1 cellular context compared by ENCODE assay signal in the genomic region with DNA sequence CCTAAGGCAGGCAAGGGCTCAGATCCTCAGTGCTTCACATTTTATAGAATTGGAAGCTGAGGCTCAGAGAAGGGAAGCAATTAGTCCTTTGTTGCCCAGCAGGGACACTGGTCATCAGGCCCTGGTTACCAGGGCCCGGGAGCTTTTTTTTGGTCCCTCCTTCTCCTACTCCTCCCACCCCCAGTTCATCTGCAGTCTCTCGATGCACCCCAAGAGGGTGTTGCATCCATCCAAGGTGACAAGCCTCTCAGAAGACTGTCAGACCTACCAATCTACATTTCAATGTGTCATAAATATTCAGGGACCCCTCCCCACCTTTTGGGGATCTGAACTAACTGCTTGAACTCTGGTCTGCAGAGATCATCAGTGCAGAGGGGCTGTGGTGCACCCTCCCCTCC.
TF ChIP-seq lines count a peak whose summit lies in the region.

No MANE protein-coding gene starts in this region.

TF ChIP-seq in GM23338, 12 proteins besides CTCF, POLR2A, EP300 and RAD21 (continued from another document):
- TF ChIP-seq, protein P1, sequence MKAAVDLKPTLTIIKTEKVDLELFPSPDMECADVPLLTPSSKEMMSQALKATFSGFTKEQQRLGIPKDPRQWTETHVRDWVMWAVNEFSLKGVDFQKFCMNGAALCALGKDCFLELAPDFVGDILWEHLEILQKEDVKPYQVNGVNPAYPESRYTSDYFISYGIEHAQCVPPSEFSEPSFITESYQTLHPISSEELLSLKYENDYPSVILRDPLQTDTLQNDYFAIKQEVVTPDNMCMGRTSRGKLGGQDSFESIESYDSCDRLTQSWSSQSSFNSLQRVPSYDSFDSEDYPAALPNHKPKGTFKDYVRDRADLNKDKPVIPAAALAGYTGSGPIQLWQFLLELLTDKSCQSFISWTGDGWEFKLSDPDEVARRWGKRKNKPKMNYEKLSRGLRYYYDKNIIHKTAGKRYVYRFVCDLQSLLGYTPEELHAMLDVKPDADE (IDR thresholded peaks at IDR 0.05) = no peak
- TF ChIP-seq EZH2 (IDR thresholded peaks at IDR 0.05; ENCODE audit: low read depth, unreplicated experiment) (no peak), ZNF114 (CRISPR knock-in tag; IDR thresholded peaks at IDR 0.05) (no peak), STAT1 (IDR thresholded peaks at IDR 0.05; ENCODE audit: unreplicated experiment) (no peak), EZH2phosphoT487 (IDR thresholded peaks at IDR 0.05; ENCODE audit: unreplicated experiment) (no peak), JUNB (IDR thresholded peaks at IDR 0.05; ENCODE audit: unreplicated experiment) (no peak)
- TF ChIP-seq, protein P2, sequence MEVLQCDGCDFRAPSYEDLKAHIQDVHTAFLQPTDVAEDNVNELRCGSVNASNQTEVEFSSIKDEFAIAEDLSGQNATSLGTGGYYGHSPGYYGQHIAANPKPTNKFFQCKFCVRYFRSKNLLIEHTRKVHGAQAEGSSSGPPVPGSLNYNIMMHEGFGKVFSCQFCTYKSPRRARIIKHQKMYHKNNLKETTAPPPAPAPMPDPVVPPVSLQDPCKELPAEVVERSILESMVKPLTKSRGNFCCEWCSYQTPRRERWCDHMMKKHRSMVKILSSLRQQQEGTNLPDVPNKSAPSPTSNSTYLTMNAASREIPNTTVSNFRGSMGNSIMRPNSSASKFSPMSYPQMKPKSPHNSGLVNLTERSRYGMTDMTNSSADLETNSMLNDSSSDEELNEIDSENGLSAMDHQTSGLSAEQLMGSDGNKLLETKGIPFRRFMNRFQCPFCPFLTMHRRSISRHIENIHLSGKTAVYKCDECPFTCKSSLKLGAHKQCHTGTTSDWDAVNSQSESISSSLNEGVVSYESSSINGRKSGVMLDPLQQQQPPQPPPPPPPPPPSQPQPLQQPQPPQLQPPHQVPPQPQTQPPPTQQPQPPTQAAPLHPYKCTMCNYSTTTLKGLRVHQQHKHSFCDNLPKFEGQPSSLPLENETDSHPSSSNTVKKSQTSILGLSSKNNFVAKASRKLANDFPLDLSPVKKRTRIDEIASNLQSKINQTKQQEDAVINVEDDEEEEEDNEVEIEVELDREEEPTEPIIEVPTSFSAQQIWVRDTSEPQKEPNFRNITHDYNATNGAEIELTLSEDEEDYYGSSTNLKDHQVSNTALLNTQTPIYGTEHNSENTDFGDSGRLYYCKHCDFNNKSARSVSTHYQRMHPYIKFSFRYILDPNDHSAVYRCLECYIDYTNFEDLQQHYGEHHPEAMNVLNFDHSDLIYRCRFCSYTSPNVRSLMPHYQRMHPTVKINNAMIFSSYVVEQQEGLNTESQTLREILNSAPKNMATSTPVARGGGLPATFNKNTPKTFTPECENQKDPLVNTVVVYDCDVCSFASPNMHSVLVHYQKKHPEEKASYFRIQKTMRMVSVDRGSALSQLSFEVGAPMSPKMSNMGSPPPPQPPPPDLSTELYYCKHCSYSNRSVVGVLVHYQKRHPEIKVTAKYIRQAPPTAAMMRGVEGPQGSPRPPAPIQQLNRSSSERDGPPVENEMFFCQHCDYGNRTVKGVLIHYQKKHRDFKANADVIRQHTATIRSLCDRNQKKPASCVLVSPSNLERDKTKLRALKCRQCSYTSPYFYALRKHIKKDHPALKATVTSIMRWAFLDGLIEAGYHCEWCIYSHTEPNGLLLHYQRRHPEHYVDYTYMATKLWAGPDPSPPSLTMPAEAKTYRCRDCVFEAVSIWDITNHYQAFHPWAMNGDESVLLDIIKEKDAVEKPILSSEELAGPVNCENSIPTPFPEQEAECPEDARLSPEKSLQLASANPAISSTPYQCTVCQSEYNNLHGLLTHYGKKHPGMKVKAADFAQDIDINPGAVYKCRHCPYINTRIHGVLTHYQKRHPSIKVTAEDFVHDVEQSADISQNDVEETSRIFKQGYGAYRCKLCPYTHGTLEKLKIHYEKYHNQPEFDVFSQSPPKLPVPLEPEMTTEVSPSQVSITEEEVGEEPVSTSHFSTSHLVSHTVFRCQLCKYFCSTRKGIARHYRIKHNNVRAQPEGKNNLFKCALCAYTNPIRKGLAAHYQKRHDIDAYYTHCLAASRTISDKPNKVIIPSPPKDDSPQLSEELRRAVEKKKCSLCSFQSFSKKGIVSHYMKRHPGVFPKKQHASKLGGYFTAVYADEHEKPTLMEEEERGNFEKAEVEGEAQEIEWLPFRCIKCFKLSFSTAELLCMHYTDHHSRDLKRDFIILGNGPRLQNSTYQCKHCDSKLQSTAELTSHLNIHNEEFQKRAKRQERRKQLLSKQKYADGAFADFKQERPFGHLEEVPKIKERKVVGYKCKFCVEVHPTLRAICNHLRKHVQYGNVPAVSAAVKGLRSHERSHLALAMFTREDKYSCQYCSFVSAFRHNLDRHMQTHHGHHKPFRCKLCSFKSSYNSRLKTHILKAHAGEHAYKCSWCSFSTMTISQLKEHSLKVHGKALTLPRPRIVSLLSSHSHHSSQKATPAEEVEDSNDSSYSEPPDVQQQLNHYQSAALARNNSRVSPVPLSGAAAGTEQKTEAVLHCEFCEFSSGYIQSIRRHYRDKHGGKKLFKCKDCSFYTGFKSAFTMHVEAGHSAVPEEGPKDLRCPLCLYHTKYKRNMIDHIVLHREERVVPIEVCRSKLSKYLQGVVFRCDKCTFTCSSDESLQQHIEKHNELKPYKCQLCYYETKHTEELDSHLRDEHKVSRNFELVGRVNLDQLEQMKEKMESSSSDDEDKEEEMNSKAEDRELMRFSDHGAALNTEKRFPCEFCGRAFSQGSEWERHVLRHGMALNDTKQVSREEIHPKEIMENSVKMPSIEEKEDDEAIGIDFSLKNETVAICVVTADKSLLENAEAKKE (CRISPR knock-in tag; IDR thresholded peaks at IDR 0.05) = no peak
- TF ChIP-seq, protein P3, sequence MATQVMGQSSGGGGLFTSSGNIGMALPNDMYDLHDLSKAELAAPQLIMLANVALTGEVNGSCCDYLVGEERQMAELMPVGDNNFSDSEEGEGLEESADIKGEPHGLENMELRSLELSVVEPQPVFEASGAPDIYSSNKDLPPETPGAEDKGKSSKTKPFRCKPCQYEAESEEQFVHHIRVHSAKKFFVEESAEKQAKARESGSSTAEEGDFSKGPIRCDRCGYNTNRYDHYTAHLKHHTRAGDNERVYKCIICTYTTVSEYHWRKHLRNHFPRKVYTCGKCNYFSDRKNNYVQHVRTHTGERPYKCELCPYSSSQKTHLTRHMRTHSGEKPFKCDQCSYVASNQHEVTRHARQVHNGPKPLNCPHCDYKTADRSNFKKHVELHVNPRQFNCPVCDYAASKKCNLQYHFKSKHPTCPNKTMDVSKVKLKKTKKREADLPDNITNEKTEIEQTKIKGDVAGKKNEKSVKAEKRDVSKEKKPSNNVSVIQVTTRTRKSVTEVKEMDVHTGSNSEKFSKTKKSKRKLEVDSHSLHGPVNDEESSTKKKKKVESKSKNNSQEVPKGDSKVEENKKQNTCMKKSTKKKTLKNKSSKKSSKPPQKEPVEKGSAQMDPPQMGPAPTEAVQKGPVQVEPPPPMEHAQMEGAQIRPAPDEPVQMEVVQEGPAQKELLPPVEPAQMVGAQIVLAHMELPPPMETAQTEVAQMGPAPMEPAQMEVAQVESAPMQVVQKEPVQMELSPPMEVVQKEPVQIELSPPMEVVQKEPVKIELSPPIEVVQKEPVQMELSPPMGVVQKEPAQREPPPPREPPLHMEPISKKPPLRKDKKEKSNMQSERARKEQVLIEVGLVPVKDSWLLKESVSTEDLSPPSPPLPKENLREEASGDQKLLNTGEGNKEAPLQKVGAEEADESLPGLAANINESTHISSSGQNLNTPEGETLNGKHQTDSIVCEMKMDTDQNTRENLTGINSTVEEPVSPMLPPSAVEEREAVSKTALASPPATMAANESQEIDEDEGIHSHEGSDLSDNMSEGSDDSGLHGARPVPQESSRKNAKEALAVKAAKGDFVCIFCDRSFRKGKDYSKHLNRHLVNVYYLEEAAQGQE (IDR thresholded peaks at IDR 0.05; ENCODE audit: unreplicated experiment) = no peak
